Comparison of ENCODE assay signal across 1 cellular context in the genomic region with DNA sequence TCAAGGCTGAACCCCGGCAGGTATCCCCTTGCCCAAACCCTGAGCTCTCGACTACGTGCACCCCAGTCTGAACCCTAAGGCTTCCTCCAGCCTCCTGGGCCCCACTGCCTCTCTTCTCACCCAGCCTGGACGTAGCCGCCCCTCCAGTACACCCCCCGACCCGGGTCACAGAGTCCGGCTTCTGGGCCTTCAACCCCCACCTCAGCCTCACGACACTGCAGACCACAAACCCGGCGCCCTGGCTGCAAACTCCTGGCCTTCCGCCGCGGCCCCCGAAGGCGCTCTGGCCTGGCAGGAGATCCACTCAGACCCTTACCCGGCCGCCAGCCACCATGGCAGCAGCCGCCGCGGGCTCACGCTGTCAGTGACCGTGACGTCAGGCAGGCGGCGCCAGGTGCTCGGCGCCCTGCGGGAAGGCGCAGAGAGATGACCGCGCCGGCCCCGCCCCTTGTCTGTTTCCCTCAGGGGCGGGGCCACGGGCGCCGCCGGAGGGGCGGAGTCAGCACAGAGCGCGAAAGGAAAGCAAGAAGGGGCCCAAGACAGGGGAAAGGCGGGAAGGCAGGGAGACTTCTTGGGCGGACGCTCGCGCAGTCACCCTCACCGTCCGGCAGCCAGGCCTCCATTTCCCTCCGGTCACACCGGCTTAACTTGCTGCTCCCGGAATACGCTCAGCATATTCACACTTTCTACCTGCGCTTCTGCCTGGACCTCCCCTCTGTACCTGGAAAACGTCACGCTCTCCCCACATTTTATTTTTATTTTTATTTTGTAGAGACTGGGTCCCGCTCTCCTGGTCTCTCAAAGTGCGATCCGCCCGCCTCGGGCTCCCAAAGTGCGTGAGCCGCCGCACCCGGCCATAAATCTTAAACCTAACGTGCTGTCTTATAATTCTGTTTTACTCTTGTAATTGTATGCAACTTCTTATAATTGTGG.
A peak's percentile ranks its signal among the peaks of the same experiment; 100 is the strongest.
TF ChIP-seq lines count a peak whose summit lies in the region.

A gene with protein sequence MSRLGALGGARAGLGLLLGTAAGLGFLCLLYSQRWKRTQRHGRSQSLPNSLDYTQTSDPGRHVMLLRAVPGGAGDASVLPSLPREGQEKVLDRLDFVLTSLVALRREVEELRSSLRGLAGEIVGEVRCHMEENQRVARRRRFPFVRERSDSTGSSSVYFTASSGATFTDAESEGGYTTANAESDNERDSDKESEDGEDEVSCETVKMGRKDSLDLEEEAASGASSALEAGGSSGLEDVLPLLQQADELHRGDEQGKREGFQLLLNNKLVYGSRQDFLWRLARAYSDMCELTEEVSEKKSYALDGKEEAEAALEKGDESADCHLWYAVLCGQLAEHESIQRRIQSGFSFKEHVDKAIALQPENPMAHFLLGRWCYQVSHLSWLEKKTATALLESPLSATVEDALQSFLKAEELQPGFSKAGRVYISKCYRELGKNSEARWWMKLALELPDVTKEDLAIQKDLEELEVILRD (minus strand): TSS at position 372 of the 933 bp plus-strand sequence. CDS start 471 bp downstream, outside the sequence.

TF ChIP-seq in GM12878, 131 proteins besides CTCF, POLR2A, EP300 and RAD21 (continued from another document):
- TF ChIP-seq, protein P1, sequence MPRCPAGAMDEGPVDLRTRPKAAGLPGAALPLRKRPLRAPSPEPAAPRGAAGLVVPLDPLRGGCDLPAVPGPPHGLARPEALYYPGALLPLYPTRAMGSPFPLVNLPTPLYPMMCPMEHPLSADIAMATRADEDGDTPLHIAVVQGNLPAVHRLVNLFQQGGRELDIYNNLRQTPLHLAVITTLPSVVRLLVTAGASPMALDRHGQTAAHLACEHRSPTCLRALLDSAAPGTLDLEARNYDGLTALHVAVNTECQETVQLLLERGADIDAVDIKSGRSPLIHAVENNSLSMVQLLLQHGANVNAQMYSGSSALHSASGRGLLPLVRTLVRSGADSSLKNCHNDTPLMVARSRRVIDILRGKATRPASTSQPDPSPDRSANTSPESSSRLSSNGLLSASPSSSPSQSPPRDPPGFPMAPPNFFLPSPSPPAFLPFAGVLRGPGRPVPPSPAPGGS (IDR thresholded peaks at IDR 0.05; ENCODE audit: borderline replicate concordance, insufficient read depth, low read depth, low read length, poor library complexity, severe bottlenecking), result no peak
- TF ChIP-seq SREBF2 (IDR thresholded peaks at IDR 0.05; ENCODE audit: low read length), result no peak
- peak; percentile 49; the same call in 1 of the 2 replicates for TF ChIP-seq ATF7 (IDR thresholded peaks at IDR 0.05; ENCODE audit: low read depth)
- TF ChIP-seq HCFC1 (IDR thresholded peaks at IDR 0.05; ENCODE audit: low read length), result peak; percentile 83
- TF ChIP-seq, protein P2, sequence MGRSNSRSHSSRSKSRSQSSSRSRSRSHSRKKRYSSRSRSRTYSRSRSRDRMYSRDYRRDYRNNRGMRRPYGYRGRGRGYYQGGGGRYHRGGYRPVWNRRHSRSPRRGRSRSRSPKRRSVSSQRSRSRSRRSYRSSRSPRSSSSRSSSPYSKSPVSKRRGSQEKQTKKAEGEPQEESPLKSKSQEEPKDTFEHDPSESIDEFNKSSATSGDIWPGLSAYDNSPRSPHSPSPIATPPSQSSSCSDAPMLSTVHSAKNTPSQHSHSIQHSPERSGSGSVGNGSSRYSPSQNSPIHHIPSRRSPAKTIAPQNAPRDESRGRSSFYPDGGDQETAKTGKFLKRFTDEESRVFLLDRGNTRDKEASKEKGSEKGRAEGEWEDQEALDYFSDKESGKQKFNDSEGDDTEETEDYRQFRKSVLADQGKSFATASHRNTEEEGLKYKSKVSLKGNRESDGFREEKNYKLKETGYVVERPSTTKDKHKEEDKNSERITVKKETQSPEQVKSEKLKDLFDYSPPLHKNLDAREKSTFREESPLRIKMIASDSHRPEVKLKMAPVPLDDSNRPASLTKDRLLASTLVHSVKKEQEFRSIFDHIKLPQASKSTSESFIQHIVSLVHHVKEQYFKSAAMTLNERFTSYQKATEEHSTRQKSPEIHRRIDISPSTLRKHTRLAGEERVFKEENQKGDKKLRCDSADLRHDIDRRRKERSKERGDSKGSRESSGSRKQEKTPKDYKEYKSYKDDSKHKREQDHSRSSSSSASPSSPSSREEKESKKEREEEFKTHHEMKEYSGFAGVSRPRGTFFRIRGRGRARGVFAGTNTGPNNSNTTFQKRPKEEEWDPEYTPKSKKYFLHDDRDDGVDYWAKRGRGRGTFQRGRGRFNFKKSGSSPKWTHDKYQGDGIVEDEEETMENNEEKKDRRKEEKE (IDR thresholded peaks at IDR 0.05), result no peak
- TF ChIP-seq JUNB (IDR thresholded peaks at IDR 0.05), result no peak
- TF ChIP-seq SMC3 (IDR thresholded peaks at IDR 0.05; ENCODE audit: borderline replicate concordance, low read length), result no peak; the same call in 1 of the 2 replicates
- TF ChIP-seq, protein P3, sequence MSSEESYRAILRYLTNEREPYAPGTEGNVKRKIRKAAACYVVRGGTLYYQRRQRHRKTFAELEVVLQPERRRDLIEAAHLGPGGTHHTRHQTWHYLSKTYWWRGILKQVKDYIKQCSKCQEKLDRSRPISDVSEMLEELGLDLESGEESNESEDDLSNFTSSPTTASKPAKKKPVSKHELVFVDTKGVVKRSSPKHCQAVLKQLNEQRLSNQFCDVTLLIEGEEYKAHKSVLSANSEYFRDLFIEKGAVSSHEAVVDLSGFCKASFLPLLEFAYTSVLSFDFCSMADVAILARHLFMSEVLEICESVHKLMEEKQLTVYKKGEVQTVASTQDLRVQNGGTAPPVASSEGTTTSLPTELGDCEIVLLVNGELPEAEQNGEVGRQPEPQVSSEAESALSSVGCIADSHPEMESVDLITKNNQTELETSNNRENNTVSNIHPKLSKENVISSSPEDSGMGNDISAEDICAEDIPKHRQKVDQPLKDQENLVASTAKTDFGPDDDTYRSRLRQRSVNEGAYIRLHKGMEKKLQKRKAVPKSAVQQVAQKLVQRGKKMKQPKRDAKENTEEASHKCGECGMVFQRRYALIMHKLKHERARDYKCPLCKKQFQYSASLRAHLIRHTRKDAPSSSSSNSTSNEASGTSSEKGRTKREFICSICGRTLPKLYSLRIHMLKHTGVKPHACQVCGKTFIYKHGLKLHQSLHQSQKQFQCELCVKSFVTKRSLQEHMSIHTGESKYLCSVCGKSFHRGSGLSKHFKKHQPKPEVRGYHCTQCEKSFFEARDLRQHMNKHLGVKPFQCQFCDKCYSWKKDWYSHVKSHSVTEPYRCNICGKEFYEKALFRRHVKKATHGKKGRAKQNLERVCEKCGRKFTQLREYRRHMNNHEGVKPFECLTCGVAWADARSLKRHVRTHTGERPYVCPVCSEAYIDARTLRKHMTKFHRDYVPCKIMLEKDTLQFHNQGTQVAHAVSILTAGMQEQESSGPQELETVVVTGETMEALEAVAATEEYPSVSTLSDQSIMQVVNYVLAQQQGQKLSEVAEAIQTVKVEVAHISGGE (CRISPR knock-in tag; IDR thresholded peaks at IDR 0.05), result no peak
- TF ChIP-seq SP1 (IDR thresholded peaks at IDR 0.05; ENCODE audit: low read depth, low read length), result peak; percentile 87
- TF ChIP-seq FOXM1 (IDR thresholded peaks at IDR 0.05; ENCODE audit: low read depth, low read length), result no peak
- TF ChIP-seq RBBP5 (conservative IDR thresholded peaks at IDR 0.05), result no peak
- TF ChIP-seq SMAD1 (IDR thresholded peaks at IDR 0.05; ENCODE audit: low read depth, partially characterized antibody), result peak; percentile 37
- TF ChIP-seq, protein P4, sequence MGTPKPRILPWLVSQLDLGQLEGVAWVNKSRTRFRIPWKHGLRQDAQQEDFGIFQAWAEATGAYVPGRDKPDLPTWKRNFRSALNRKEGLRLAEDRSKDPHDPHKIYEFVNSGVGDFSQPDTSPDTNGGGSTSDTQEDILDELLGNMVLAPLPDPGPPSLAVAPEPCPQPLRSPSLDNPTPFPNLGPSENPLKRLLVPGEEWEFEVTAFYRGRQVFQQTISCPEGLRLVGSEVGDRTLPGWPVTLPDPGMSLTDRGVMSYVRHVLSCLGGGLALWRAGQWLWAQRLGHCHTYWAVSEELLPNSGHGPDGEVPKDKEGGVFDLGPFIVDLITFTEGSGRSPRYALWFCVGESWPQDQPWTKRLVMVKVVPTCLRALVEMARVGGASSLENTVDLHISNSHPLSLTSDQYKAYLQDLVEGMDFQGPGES (IDR thresholded peaks at IDR 0.05), result no peak
- TF ChIP-seq EZH2 (IDR thresholded peaks at IDR 0.05; ENCODE audit: borderline replicate concordance, control insufficient read depth, low read depth, low read length), result no peak
- TF ChIP-seq EGR1 (IDR thresholded peaks at IDR 0.05; ENCODE audit: borderline replicate concordance in 1 of 2, low read depth in 2 of 2, low read length in 2 of 2), result 0 out of 3 replicates have a peak, but pooled peaks of 1 of the 2 experiments have one; percentile 21
- TF ChIP-seq, protein P5, sequence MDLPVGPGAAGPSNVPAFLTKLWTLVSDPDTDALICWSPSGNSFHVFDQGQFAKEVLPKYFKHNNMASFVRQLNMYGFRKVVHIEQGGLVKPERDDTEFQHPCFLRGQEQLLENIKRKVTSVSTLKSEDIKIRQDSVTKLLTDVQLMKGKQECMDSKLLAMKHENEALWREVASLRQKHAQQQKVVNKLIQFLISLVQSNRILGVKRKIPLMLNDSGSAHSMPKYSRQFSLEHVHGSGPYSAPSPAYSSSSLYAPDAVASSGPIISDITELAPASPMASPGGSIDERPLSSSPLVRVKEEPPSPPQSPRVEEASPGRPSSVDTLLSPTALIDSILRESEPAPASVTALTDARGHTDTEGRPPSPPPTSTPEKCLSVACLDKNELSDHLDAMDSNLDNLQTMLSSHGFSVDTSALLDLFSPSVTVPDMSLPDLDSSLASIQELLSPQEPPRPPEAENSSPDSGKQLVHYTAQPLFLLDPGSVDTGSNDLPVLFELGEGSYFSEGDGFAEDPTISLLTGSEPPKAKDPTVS (IDR thresholded peaks at IDR 0.05; ENCODE audit: low read depth, low read length), result no peak
- TF ChIP-seq, protein P6, sequence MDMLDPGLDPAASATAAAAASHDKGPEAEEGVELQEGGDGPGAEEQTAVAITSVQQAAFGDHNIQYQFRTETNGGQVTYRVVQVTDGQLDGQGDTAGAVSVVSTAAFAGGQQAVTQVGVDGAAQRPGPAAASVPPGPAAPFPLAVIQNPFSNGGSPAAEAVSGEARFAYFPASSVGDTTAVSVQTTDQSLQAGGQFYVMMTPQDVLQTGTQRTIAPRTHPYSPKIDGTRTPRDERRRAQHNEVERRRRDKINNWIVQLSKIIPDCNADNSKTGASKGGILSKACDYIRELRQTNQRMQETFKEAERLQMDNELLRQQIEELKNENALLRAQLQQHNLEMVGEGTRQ (IDR thresholded peaks at IDR 0.05; ENCODE audit: borderline replicate concordance, low read depth, low read length), result no peak
- TF ChIP-seq CEBPB (IDR thresholded peaks at IDR 0.05; ENCODE audit: borderline replicate concordance in 1 of 2, low read depth in 2 of 2, low read length in 2 of 2), result no peak
- no peak for TF ChIP-seq SUPT20H (IDR thresholded peaks at IDR 0.05; ENCODE audit: borderline replicate concordance, control insufficient read depth, low read depth, low read length)
- no peak for TF ChIP-seq ZNF217 (IDR thresholded peaks at IDR 0.05)
- TF ChIP-seq KAT2A (conservative IDR thresholded peaks at IDR 0.05; ENCODE audit: control insufficient read depth, low read depth, low read length), result no peak
- TF ChIP-seq NFXL1 (IDR thresholded peaks at IDR 0.05; ENCODE audit: borderline replicate concordance), result no peak
- peak; percentile 22 to 92; a peak in 3 of 4 replicates for TF ChIP-seq SRF (IDR thresholded peaks at IDR 0.05; ENCODE audit: low read depth in 2 of 2, low read length in 2 of 2)
- TF ChIP-seq MXI1 (IDR thresholded peaks at IDR 0.05; ENCODE audit: low read depth, low read length), result peak; percentile 96
- TF ChIP-seq MYB (IDR thresholded peaks at IDR 0.05; ENCODE audit: borderline replicate concordance, low read depth, low read length), result no peak
TF ChIP-seq in GM12878: peak in this region for 44.
